11 cellular contexts compared by ENCODE assay signal in the genomic region with DNA sequence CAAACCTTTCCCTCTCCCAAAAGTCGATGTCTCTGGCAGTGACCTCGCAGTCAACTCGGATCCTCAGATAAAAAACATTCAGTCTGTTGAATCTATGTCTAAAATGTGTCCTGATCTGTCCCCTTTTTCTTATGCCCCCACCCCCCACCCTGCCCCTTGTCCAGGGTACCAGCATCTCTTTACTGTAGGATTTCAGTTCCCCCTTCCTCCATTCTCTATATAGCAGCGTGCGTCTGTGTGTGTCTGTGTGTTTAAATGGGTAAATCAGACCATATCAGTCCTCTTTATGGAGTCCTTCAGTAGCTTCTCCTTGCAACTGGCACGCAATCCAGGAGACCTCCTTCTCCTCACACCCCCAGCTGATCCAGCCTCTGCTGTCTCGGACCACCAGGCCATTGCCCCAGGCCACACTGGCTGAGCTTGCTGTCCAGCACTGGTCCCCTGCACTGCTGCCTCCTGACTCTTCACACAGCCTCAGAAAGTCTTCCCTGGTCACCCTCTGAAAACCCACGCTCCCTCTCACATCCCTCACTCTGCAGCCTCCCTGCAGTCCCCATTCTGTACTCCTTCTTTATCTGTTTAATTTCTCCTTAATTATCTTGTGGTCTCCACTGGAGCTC. TPM values are rescaled to one million over a fixed set of nuclear protein-coding genes. Genes with fewer than 3 reads are reported as not detected.
DNase-seq lines count a peak whose midpoint lies in the region; ATAC-seq and TF ChIP-seq lines count a peak whose summit lies in the region.
"Had no signal": no experiment of that assay in that cellular context is flagged by ENCODE, and none has a peak within 500 bp of the region (broad histone marks: within the 10 kb centered on the region; RNA-seq: fewer than 3 reads in every experiment).

No MANE protein-coding gene starts in this region.

- no peaks in the 10 kb centered on the region for H3K9me3 Mint-ChIP-seq in activated naive CD8-positive, alpha-beta T cell treated with anti-CD3 and anti-CD28 coated beads, Interleukin-2, amount 50 U/mL, for 24 hours
- no peaks in the 10 kb centered on the region for H3K9me3 Mint-ChIP-seq in natural killer cell

- ATAC-seq in activated naive CD8-positive, alpha-beta T cell treated with anti-CD3 and anti-CD28 coated beads, Interleukin-2, amount 50 U/mL, for 24 hours = no peak
- no peak for ATAC-seq in natural killer cell
- ATAC-seq in HG02610 (IDR thresholded peaks at IDR 0.05; ENCODE audit: unreplicated experiment) = no peak

- peaks cover 0 to 3% of the 10 kb centered on the region in 2 donors for H3K4me1 ChIP-seq in thyroid gland

- 95 to 96% methylated on average over 8 of the region's 8 CpGs for WGBS in thyroid gland, 2 donors

- H3K36me3 ChIP-seq in thyroid gland = no peaks in the 10 kb centered on the region

- H3K27ac ChIP-seq in thyroid gland = no peak overlapping the region

- no peak for TF ChIP-seq CTCF in HFF-Myc (IDR thresholded peaks at IDR 0.05; ENCODE audit: low read depth, low read length, missing control alignments)
- no peak for TF ChIP-seq CTCF in natural killer cell (IDR thresholded peaks at IDR 0.05)
- no peak for TF ChIP-seq CTCF in thyroid gland (IDR thresholded peaks at IDR 0.05)

- peak overlapping the region; percentile 69 for H3K4me3 Mint-ChIP-seq in activated naive CD8-positive, alpha-beta T cell treated with anti-CD3 and anti-CD28 coated beads, Interleukin-2, amount 50 U/mL, for 24 hours
- H3K4me3 Mint-ChIP-seq in natural killer cell = peak overlapping the region; percentile 67

- peaks cover 26% of the 10 kb centered on the region for H3K4me1 Mint-ChIP-seq in activated naive CD8-positive, alpha-beta T cell treated with anti-CD3 and anti-CD28 coated beads, Interleukin-2, amount 50 U/mL, for 24 hours
- H3K4me1 Mint-ChIP-seq in natural killer cell = peaks cover 0 to 12% of the 10 kb centered on the region in 2 donors

- no peak for DNase-seq in HFF-Myc (ENCODE audit: extremely low read depth, low read depth)
- DNase-seq in activated naive CD8-positive, alpha-beta T cell treated with anti-CD3 and anti-CD28 coated beads, Interleukin-2, amount 50 U/mL, for 24 hours = no peak
- no peak for DNase-seq in natural killer cell
- DNase-seq in effector CD4-positive, alpha-beta T cell = no peak
- no peak for DNase-seq in thyroid gland
- no peak for DNase-seq in pons (ENCODE audit: low spot score)
- DNase-seq: activated effector memory CD4-positive, alpha-beta T cell treated with Interleukin-2 at 50 U/mL for 16 hours; KG1; SHP77 had no signal

- peak overlapping the region; percentile 78 for H3K4me3 ChIP-seq in GM08714 (ENCODE audit: low read length)
- peak overlapping the region; percentile 68 for H3K4me3 ChIP-seq in HFF-Myc (replicated peaks; ENCODE audit: low read depth, low read length)
- no peak overlapping the region for H3K4me3 ChIP-seq in thyroid gland (replicated peaks in 1 of 3)

- H3K27ac Mint-ChIP-seq in activated naive CD8-positive, alpha-beta T cell treated with anti-CD3 and anti-CD28 coated beads, Interleukin-2, amount 50 U/mL, for 24 hours = no peak overlapping the region
- H3K27ac Mint-ChIP-seq in natural killer cell = no peak overlapping the region

- H3K27me3 ChIP-seq in thyroid gland = no peaks in the 10 kb centered on the region

- intact Hi-C loops in natural killer cell (cut with micrococcal nuclease) = no loop called here
- intact Hi-C loops in thyroid gland (cut with DNase I) = loop anchor here (5.0 kb wide), 1 partner anchor 352 kb away; no protein-coding TSS in a partner anchor

- TF ChIP-seq POLR2A in thyroid gland (IDR thresholded peaks at IDR 0.05) = no peak

- peaks cover 53% of the 10 kb centered on the region for H3K27me3 Mint-ChIP-seq in activated naive CD8-positive, alpha-beta T cell treated with anti-CD3 and anti-CD28 coated beads, Interleukin-2, amount 50 U/mL, for 24 hours
- H3K27me3 Mint-ChIP-seq in natural killer cell (ENCODE audit: low read depth in 2 of 2) = peaks cover 43 to 60% of the 10 kb centered on the region in 2 donors

- H3K9me3 ChIP-seq in thyroid gland = no peaks in the 10 kb centered on the region

- no peaks in the 10 kb centered on the region for H3K36me3 Mint-ChIP-seq in activated naive CD8-positive, alpha-beta T cell treated with anti-CD3 and anti-CD28 coated beads, Interleukin-2, amount 50 U/mL, for 24 hours (ENCODE audit: low read depth)
- no peaks in the 10 kb centered on the region for H3K36me3 Mint-ChIP-seq in natural killer cell

RNA-seq across cellular contexts. Expression of a gene that starts 1.5 kb away (rescaled TPM):
- total RNA-seq in natural killer cell (1 to 10 TPM; 1.2 to 5.5 (median 3.2) TPM), thyroid gland (10 to 100 TPM in 1 of 4 donors, 1 to 10 TPM in 3; 7.1 to 29.3 (median 8.5) TPM)

RNA-seq across cellular contexts. Expression of a gene that starts 41.0 kb away (rescaled TPM):
- total RNA-seq in natural killer cell = not detected
- 10 to 100 TPM in 1 of 4 donors, 1 to 10 TPM in 3; 7.1 to 17.9 (median 8.5) TPM for total RNA-seq in thyroid gland

Comparison
In these comparisons a context has a peak if more than half of its experiments do, and no peak if none do; other contexts are left out.
1. H3K4me3 ChIP-seq: peak in GM08714 (single experiment) and HFF-Myc (single experiment); none in thyroid gland (0 of 3).
2. RNA of a gene that starts 41.0 kb away (total RNA-seq): 7.1 to 17.9 TPM in thyroid gland; not detected in natural killer cell; every median in the first group is over 4 times any median in the second.